In the genomic region with DNA sequence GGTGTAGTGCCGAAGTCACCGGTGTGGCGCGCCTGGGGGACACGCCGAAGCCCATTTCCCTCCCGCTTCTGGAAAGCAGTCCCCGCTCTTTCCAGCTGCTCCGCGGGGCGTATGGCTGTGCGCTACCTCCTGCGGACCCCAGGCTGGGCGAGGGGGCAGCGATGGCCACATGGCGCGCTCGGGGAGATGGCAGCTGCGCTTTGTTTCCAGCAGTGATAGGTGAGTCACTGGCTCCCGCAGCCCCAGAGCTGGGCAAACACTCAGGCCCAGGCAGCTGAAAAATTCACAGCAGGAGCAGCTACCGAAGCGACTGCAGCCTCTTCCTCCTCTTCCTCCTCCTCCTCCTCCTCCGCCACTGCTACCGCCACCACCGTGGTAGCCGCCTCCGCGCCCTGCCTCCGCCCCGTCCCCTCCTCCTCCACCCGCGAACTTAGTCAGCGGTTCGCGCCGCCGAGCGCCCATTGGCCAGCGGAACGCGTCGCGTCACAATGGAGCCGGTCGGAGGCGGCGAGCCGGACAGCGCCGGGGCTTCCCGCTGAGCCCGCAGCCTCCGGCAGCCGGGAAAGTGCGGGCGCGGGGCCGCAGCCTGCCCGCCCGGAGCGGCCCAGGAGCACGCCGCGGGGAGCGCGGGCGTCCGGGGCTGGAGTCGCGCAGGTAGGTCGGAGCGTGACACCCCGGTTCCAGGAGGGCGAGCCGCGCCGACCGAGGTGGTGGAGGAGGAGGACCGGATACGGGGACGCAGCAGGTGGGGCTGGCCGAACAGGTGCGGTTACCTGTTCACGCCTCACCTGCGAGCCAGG, we compare ENCODE assay signal across 8 cellular contexts. TPM values are rescaled to one million over a fixed set of nuclear protein-coding genes. Genes with fewer than 3 reads are reported as not detected.
DNase-seq lines count a peak whose midpoint lies in the region; ATAC-seq and TF ChIP-seq lines count a peak whose summit lies in the region.

A gene (plus strand): TSS at position 461 of the 800 bp plus-strand sequence. CDS start 57,822 bp downstream, outside the sequence.

- no peak for TF ChIP-seq CTCF in A673 (conservative IDR thresholded peaks at IDR 0.05; ENCODE audit: low read depth, low read length)

- peak within 1 kb of the TSS; percentile 91 for H3K4me3 ChIP-seq in A673 (ENCODE audit: low read depth, low read length, poor library complexity, severe bottlenecking)

- peak within 1 kb of the TSS; percentile 84 for H3K27ac ChIP-seq in A673 (ENCODE audit: low read depth, low read length, poor library complexity, severe bottlenecking)

- POLR2A ChIA-PET in A673 (lab: Charles Lee; ENCODE audit: low non-redundant PET), result no interaction called here

- no peaks in the 10 kb centered on the region for H3K36me3 ChIP-seq in A673 (ENCODE audit: insufficient read depth, low read length, poor library complexity, severe bottlenecking)

- no peaks in the 10 kb centered on the region for H3K27me3 ChIP-seq in A673 (replicated peaks; ENCODE audit: insufficient read depth, low read depth, low read length, poor library complexity)

- DNase-seq in A673 (ENCODE audit: low spot score), result peak; percentile 92
- DNase-seq in NCI-H2196 treated with DMSO at 0.1 percent for 48 hours (lab: John Stamatoyannopoulos, UW; ENCODE audit: unreplicated experiment), result peak; percentile 79
- DNase-seq in activated CD4-positive, CD25-positive, alpha-beta regulatory T cell treated with anti-CD3 and anti-CD28 coated beads, Interleukin-2, amount 50 U/mL, for 16 hours (ENCODE audit: low read depth, low spot score), result peak; percentile 77
- peak; percentile 87 for DNase-seq in central memory CD4-positive, alpha-beta T cell
- DNase-seq in iris pigment epithelial cell (ENCODE audit: low read depth), result peak; percentile 87
- peak; percentile 80 to 87 for DNase-seq in stimulated activated CD4-positive, alpha-beta T cell treated with anti-CD3 and anti-CD28 coated beads, Interleukin-12 subunit alpha, Interleukin-12 subunit beta, amount 100 ng/mL, for 24 hours (ENCODE audit: low read depth in 2 of 2)

- intact Hi-C loops in A673 (cut with micrococcal nuclease; ENCODE audit: unreplicated experiment), result loop anchor here (5.0 to 10.0 kb wide), 2 partner anchors 238 to 470 kb away; a partner anchor contains a TSS

- peak; percentile 63 for TF ChIP-seq POLR2A in GM18526 (IDR thresholded peaks at IDR 0.05; ENCODE audit: extremely low read depth, insufficient read length)

- no peaks in the 10 kb centered on the region for H3K9me3 ChIP-seq in A673 (ENCODE audit: low read depth, low read length, poor library complexity, severe bottlenecking)

- CTCF ChIA-PET in A673 (lab: Charles Lee), result no interaction called here

- peaks cover 35% of the 10 kb centered on the region for H3K4me1 ChIP-seq in A673 (ENCODE audit: insufficient read depth, low read length, poor library complexity, severe bottlenecking)

- peak; percentile 87 for ATAC-seq in HG03064 (IDR thresholded peaks at IDR 0.05; ENCODE audit: low read depth, unreplicated experiment)

- BruUV-seq in A673 (replicated peaks; lab: Mats Ljungman, UMichigan), result no TSS peak

RNA-seq across cellular contexts. Expression of the gene that starts here (rescaled TPM):
- total RNA-seq in A673 (2021), result 18.9 and 20.0 TPM in 2 replicates

Comparison
In these comparisons a context has a peak if more than half of its experiments do, and no peak if none do; other contexts are left out.
1. Peak in every context shown above with its lines: DNase-seq, ATAC-seq, H3K4me3 ChIP-seq and H3K27ac ChIP-seq.